ENCODE assay signal across 2 cellular contexts in the genomic region with DNA sequence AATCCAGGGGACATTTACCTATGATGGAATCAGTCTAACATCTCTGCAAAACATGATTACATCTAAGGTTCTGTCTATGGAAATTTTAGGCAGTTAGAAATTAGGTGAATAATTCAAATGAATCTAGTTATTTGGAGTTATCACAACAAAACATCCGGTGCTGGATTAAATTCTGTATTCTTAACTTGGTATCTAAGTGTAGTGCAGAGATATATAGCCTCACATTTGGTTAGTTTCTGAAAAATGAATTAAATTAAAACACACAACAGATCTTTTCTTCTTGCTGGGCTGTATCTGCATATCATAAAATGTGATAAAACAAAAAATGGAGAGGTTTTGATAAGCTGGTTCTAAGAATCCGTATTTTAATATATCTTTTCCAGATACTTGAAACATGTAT.
TF ChIP-seq lines count a peak whose summit lies in the region.

No MANE protein-coding gene starts in this region.

TF ChIP-seq in SK-N-SH, 30 proteins besides CTCF, POLR2A, EP300 and RAD21 (continued from another document):
- TF ChIP-seq, protein P1, sequence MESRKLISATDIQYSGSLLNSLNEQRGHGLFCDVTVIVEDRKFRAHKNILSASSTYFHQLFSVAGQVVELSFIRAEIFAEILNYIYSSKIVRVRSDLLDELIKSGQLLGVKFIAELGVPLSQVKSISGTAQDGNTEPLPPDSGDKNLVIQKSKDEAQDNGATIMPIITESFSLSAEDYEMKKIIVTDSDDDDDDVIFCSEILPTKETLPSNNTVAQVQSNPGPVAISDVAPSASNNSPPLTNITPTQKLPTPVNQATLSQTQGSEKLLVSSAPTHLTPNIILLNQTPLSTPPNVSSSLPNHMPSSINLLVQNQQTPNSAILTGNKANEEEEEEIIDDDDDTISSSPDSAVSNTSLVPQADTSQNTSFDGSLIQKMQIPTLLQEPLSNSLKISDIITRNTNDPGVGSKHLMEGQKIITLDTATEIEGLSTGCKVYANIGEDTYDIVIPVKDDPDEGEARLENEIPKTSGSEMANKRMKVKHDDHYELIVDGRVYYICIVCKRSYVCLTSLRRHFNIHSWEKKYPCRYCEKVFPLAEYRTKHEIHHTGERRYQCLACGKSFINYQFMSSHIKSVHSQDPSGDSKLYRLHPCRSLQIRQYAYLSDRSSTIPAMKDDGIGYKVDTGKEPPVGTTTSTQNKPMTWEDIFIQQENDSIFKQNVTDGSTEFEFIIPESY (IDR thresholded peaks at IDR 0.05; ENCODE audit: borderline replicate concordance, low read depth), result no peak
- peak; percentile 59 for TF ChIP-seq GATA2 (CRISPR knock-in tag; IDR thresholded peaks at IDR 0.05)
- TF ChIP-seq TAF1 (IDR thresholded peaks at IDR 0.05; ENCODE audit: borderline replicate concordance, low read depth, low read length), result no peak
- no peak for TF ChIP-seq NRF1 (IDR thresholded peaks at IDR 0.05; ENCODE audit: low read depth, low read length)
- peak; percentile 8; the same call in 1 of the 2 replicates for TF ChIP-seq RCOR1 (IDR thresholded peaks at IDR 0.05; ENCODE audit: low read length)
TF ChIP-seq in SK-N-SH: peak in this region for 2.

TF ChIP-seq in GM12878, 131 proteins besides CTCF, POLR2A, EP300 and RAD21 (continued from another document):
- TF ChIP-seq CUX1 (IDR thresholded peaks at IDR 0.05; ENCODE audit: insufficient replicate concordance, low read depth, low read length), result no peak
- no peak for TF ChIP-seq TCF3 (IDR thresholded peaks at IDR 0.05; ENCODE audit: borderline replicate concordance, insufficient read depth, low read depth, low read length)
- no peak for TF ChIP-seq ZNF207 (IDR thresholded peaks at IDR 0.05; ENCODE audit: borderline replicate concordance)
